ENCODE assay signal across 12 cellular contexts in genomic region chr13:99218545-99218944, GRCh38. TPM values are rescaled to one million over a fixed set of nuclear protein-coding genes. Genes with fewer than 3 reads are reported as not detected.
DNase-seq lines count a peak whose midpoint lies in the region; ATAC-seq lines count a peak whose summit lies in the region.
"Had no signal": no experiment of that assay in that cellular context is flagged by ENCODE, and none has a peak within 500 bp of the region (broad histone marks: within the 10 kb centered on the region; RNA-seq: fewer than 3 reads in every experiment).

No MANE protein-coding gene starts in this region.

- H3K27ac ChIP-seq in CD4-positive, CD25-positive, alpha-beta regulatory T cell (ENCODE audit: insufficient read depth, low read length, poor library complexity, severe bottlenecking) = peak overlapping the region; percentile 82
- H3K27ac ChIP-seq in muscle layer of duodenum (ENCODE audit: low read length) = peak overlapping the region; percentile 16

- H3K27me3 Mint-ChIP-seq in CD4-positive, CD25-positive, alpha-beta regulatory T cell = no peaks in the 10 kb centered on the region
- no peaks in the 10 kb centered on the region for H3K27me3 Mint-ChIP-seq in dendritic cell treated with granulocyte-macrophage colony-stimulating factor and Interleukin-4, amounts not matched to agents 40 ng/mL and 50 ng/mL, for 4 days

- peak overlapping the region; percentile 68 to 97 (median 86) for H3K4me3 Mint-ChIP-seq in CD4-positive, CD25-positive, alpha-beta regulatory T cell
- H3K4me3 Mint-ChIP-seq in dendritic cell treated with granulocyte-macrophage colony-stimulating factor and Interleukin-4, amounts not matched to agents 40 ng/mL and 50 ng/mL, for 4 days = no peak overlapping the region

- H3K9me3 Mint-ChIP-seq in CD4-positive, CD25-positive, alpha-beta regulatory T cell = no peaks in the 10 kb centered on the region
- no peaks in the 10 kb centered on the region for H3K9me3 Mint-ChIP-seq in dendritic cell treated with granulocyte-macrophage colony-stimulating factor and Interleukin-4, amounts not matched to agents 40 ng/mL and 50 ng/mL, for 4 days

- peak overlapping the region; percentile 92 to 99 (median 96) for H3K27ac Mint-ChIP-seq in CD4-positive, CD25-positive, alpha-beta regulatory T cell
- H3K27ac Mint-ChIP-seq in dendritic cell treated with granulocyte-macrophage colony-stimulating factor and Interleukin-4, amounts not matched to agents 40 ng/mL and 50 ng/mL, for 4 days = peak overlapping the region; percentile 26

- H3K27me3 ChIP-seq in CD4-positive, CD25-positive, alpha-beta regulatory T cell (ENCODE audit: control insufficient read depth, insufficient read depth, low read length) = no peaks in the 10 kb centered on the region
- H3K27me3 ChIP-seq in muscle layer of duodenum (ENCODE audit: low read depth, low read length) = no peaks in the 10 kb centered on the region

- peaks cover 46 to 89% (median 72%) of the 10 kb centered on the region in 4 donors for H3K4me1 Mint-ChIP-seq in CD4-positive, CD25-positive, alpha-beta regulatory T cell
- peaks cover 60% of the 10 kb centered on the region for H3K4me1 Mint-ChIP-seq in dendritic cell treated with granulocyte-macrophage colony-stimulating factor and Interleukin-4, amounts not matched to agents 40 ng/mL and 50 ng/mL, for 4 days (ENCODE audit: low read depth)

- no peaks in the 10 kb centered on the region for H3K9me3 ChIP-seq in CD4-positive, CD25-positive, alpha-beta regulatory T cell (ENCODE audit: control insufficient read depth in 2 of 2, low read length in 2 of 2)
- no peaks in the 10 kb centered on the region for H3K9me3 ChIP-seq in muscle layer of duodenum (ENCODE audit: control insufficient read depth in 1 of 2, low read length in 2 of 2)

- peak overlapping the region; percentile 71 for H3K4me3 ChIP-seq in CD4-positive, CD25-positive, alpha-beta regulatory T cell (ENCODE audit: low read depth, low read length)
- no peak overlapping the region for H3K4me3 ChIP-seq in muscle layer of duodenum (ENCODE audit: low read depth in 1 of 2, low read length in 2 of 2)

- peaks cover 80% of the 10 kb centered on the region for H3K4me1 ChIP-seq in CD4-positive, CD25-positive, alpha-beta regulatory T cell (ENCODE audit: control insufficient read depth, insufficient read depth, low read length, poor library complexity, severe bottlenecking)
- H3K4me1 ChIP-seq in muscle layer of duodenum (ENCODE audit: control insufficient read depth in 1 of 2, insufficient read depth in 2 of 2, low read length in 2 of 2) = peaks cover 8 to 29% of the 10 kb centered on the region in 2 donors

- H3K36me3 ChIP-seq in CD4-positive, CD25-positive, alpha-beta regulatory T cell (ENCODE audit: control insufficient read depth, insufficient read depth, low read length) = peaks cover 4% of the 10 kb centered on the region
- H3K36me3 ChIP-seq in muscle layer of duodenum (ENCODE audit: control insufficient read depth in 1 of 2, insufficient read depth in 2 of 2, low read length in 2 of 2) = no peaks in the 10 kb centered on the region

- intact Hi-C loops in dendritic cell treated with granulocyte-macrophage colony-stimulating factor and Interleukin-4, amounts not matched to agents 40 ng/mL and 50 ng/mL, for 4 days (cut with micrococcal nuclease) = no loop called here

- DNase-seq in CD4-positive, CD25-positive, alpha-beta regulatory T cell = no peak
- peak; percentile 76 for DNase-seq in NCI-H1092 treated with DMSO at 0.1 percent for 48 hours (lab: John Stamatoyannopoulos, UW)
- no peak for DNase-seq in NCI-H1417 treated with DMSO at 0.1 percent for 48 hours (lab: John Stamatoyannopoulos, UW)
- no peak for DNase-seq in NCI-H774 (lab: John Stamatoyannopoulos, UW)
- no peak for DNase-seq in GOT3 (lab: John Stamatoyannopoulos, UW)
- DNase-seq: islet precursor cell; stimulated activated CD4-positive, alpha-beta T cell treated with anti-CD3 and anti-CD28 coated beads, Interleukin-12 subunit alpha, Interleukin-12 subunit beta, amount 100 ng/mL, for 4 hours had no signal

- no peak for ATAC-seq in CD4-positive, CD25-positive, alpha-beta regulatory T cell (ENCODE audit: low read depth in 2 of 2)
- ATAC-seq in HG03432 (IDR thresholded peaks at IDR 0.05; ENCODE audit: unreplicated experiment) = no peak

- peaks cover 25% of the 10 kb centered on the region for H3K36me3 Mint-ChIP-seq in CD4-positive, CD25-positive, alpha-beta regulatory T cell
- H3K36me3 Mint-ChIP-seq in dendritic cell treated with granulocyte-macrophage colony-stimulating factor and Interleukin-4, amounts not matched to agents 40 ng/mL and 50 ng/mL, for 4 days (ENCODE audit: low read depth) = peaks cover 30% of the 10 kb centered on the region

RNA-seq across cellular contexts. Expression of gene UBAC2, which starts 17.9 kb away (rescaled TPM):
- 62.8 TPM for total RNA-seq in CD4-positive, CD25-positive, alpha-beta regulatory T cell
- polyA plus RNA-seq in CD4-positive, CD25-positive, alpha-beta regulatory T cell = 100 to 1,000 TPM; 101 to 122 (median 105) TPM

RNA-seq across cellular contexts. Expression of gene GPR18, which starts 39.6 kb away (rescaled TPM):
- total RNA-seq in CD4-positive, CD25-positive, alpha-beta regulatory T cell = 8.6 TPM
- 10 to 100 TPM in 2 of 4 donors, 1 to 10 TPM in 2; 6.1 to 22.6 (median 10.5) TPM for polyA plus RNA-seq in CD4-positive, CD25-positive, alpha-beta regulatory T cell
- total RNA-seq: dermis microvascular lymphatic vessel endothelial cell, LHCN-M2 had no signal
